In genomic region chrX:53831662-53832635, GRCh38 we compare ENCODE assay signal across 8 cellular contexts.
DNase-seq lines count a peak whose midpoint lies in the region; ATAC-seq, FAIRE-seq and TF ChIP-seq lines count a peak whose summit lies in the region.

No MANE protein-coding gene starts in this region.

- peak overlapping the region; percentile 42 for H3K4me3 Mint-ChIP-seq in activated naive CD4-positive, alpha-beta T cell treated with anti-CD3 and anti-CD28 coated beads for 36 hours

- ATAC-seq in HG03342 (IDR thresholded peaks at IDR 0.05; ENCODE audit: unreplicated experiment): peak; percentile 76

- peak overlapping the region; percentile 81 for H3K27ac Mint-ChIP-seq in activated naive CD4-positive, alpha-beta T cell treated with anti-CD3 and anti-CD28 coated beads for 36 hours

- H3K36me3 Mint-ChIP-seq in activated naive CD4-positive, alpha-beta T cell treated with anti-CD3 and anti-CD28 coated beads for 36 hours (ENCODE audit: low read depth): peaks cover 1% of the 10 kb centered on the region

- DNase-seq in AG04450 (ENCODE audit: low read depth, low spot score) (no peak), RKO (ENCODE audit: low spot score) (peak; percentile 53), inferior parietal cortex (ENCODE audit: extremely low spot score) (peak; percentile 13), H54 (ENCODE audit: insufficient read length, low spot score) (no peak)
- DNase-seq in activated naive CD4-positive, alpha-beta T cell treated with anti-CD3 and anti-CD28 coated beads for 36 hours: peak; percentile 70
- DNase-seq in stimulated activated CD4-positive, alpha-beta T cell treated with anti-CD3 and anti-CD28 coated beads, TNF-alpha, amount 100 ng/mL, for 1 hour (ENCODE audit: low read depth in 3 of 3, low spot score in 1 of 3): peak; percentile 0 to 16 (median 1)

- POLR2A ChIA-PET in AG04450 (lab: Yijun Ruan, JAX): no interaction called here

- peaks cover 18% of the 10 kb centered on the region for H3K4me1 Mint-ChIP-seq in activated naive CD4-positive, alpha-beta T cell treated with anti-CD3 and anti-CD28 coated beads for 36 hours (ENCODE audit: low read depth)

- FAIRE-seq in H54 (lab: Jason Lieb, UNC): no peak

- peak; percentile 42 for TF ChIP-seq CTCF in AG04450 (IDR thresholded peaks at IDR 0.05; ENCODE audit: low read depth, low read length)
- peak; percentile 61 for TF ChIP-seq CTCF in GM12873 (IDR thresholded peaks at IDR 0.05; ENCODE audit: insufficient read depth, low read depth, low read length, missing control alignments)

- CTCF ChIA-PET in AG04450 (lab: Charles Lee): interaction anchor here (0.6 to 1.4 kb wide), 2 partner anchors 9 to 146 kb away, joined by 3 to 4 read pairs; partner anchors contain the start of gene HUWE1
- CTCF ChIA-PET in activated naive CD4-positive, alpha-beta T cell treated with anti-CD3 and anti-CD28 coated beads for 36 hours (lab: Charles Lee): interaction anchor here (0.6 to 1.8 kb wide), 5 partner anchors 93 to 153 kb away, joined by 3 to 5 read pairs (median 3); no protein-coding TSS in a partner anchor

- no peaks in the 10 kb centered on the region for H3K9me3 ChIP-seq in AG04450 (ENCODE audit: control insufficient read depth, insufficient read depth, low read length)

- no peak for TF ChIP-seq POLR2A in H54 (IDR thresholded peaks at IDR 0.05; ENCODE audit: low read depth, low read length)

- no peak overlapping the region for H3K27ac ChIP-seq in AG04450 (ENCODE audit: low read depth, low read length)

- intact Hi-C loops in activated naive CD4-positive, alpha-beta T cell treated with anti-CD3 and anti-CD28 coated beads for 36 hours (cut with micrococcal nuclease): loop anchor here (1.0 kb wide), 3 partner anchors 99 to 148 kb away; no protein-coding TSS in a partner anchor

- H3K4me3 ChIP-seq in AG04450 (ENCODE audit: low read depth, low read length): no peak overlapping the region

- peaks cover 3% of the 10 kb centered on the region for H3K9me3 Mint-ChIP-seq in activated naive CD4-positive, alpha-beta T cell treated with anti-CD3 and anti-CD28 coated beads for 36 hours

- no peaks in the 10 kb centered on the region for H3K27me3 Mint-ChIP-seq in activated naive CD4-positive, alpha-beta T cell treated with anti-CD3 and anti-CD28 coated beads for 36 hours (ENCODE audit: low read depth)

- no peaks in the 10 kb centered on the region for H3K27me3 ChIP-seq in AG04450 (ENCODE audit: control insufficient read depth, insufficient read depth, low read length)

Comparison
In these comparisons a context has a peak if more than half of its experiments do, and no peak if none do; other contexts are left out.
1. DNase-seq: peak in RKO (single experiment), activated naive CD4-positive, alpha-beta T cell treated with anti-CD3 and anti-CD28 coated beads for 36 hours (single experiment), inferior parietal cortex (single experiment) and stimulated activated CD4-positive, alpha-beta T cell treated with anti-CD3 and anti-CD28 coated beads, TNF-alpha, amount 100 ng/mL, for 1 hour (3 of 3); none in AG04450 (single experiment) and H54 (single experiment).